Comparison of ENCODE assay signal across 15 cellular contexts in the genomic region with DNA sequence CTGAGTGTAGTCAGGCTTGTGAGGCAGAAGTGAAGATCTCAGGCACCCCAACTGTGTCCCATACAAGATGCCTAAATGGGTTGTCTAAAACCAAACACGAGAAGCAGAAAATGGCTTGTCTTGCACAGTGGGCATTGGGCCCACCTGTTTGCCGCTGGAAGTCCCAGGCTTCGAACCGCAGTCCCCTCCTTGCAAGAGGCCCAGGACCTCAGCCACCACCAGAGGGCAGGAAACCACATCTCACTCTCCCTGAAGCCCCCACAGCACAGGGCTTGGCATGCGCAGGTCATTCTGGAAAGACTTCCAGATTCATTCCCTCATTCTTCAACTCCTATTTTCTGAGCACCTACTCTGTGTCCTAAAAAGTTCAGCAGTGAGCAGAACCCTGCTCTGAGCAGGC.
A peak's percentile ranks its signal among the peaks of the same experiment; 100 is the strongest.
DNase-seq lines count a peak whose midpoint lies in the region; ATAC-seq, FAIRE-seq and TF ChIP-seq lines count a peak whose summit lies in the region.
"Had no signal": no experiment of that assay in that cellular context is flagged by ENCODE, and none has a peak within 500 bp of the region (broad histone marks: within the 10 kb centered on the region; RNA-seq: fewer than 3 reads in every experiment).

No MANE protein-coding gene starts in this region.

- no TSS peak for BruUV-seq in K562 (replicated peaks; lab: Mats Ljungman, UMichigan)

- no peak for TF ChIP-seq EP300 in K562 (IDR thresholded peaks at IDR 0.05; ENCODE audit: low read length)

- WGBS in K562 (ENCODE audit: insufficient coverage, low coverage, missing lambda C conversion rate): 4% methylated on average over 5 of the region's 5 CpGs
- no CpG with 5 or more reads among the region's 5 CpGs for WGBS in mesendoderm (ENCODE audit: extremely low coverage, insufficient coverage, low lambda C conversion rate)

- peak overlapping the region; percentile 64 for H3K18ac ChIP-seq in mesendoderm (ENCODE audit: low read length)

- peak; percentile 70 for DNase-seq in DMS 273 (lab: John Stamatoyannopoulos, UW; ENCODE audit: unreplicated experiment)
- DNase-seq in DMS 273 treated with DMSO at 0.1 percent for 48 hours (lab: John Stamatoyannopoulos, UW): no peak
- peak; percentile 28 for DNase-seq in Jurkat, Clone E6-1 (ENCODE audit: low read depth, low spot score)
- DNase-seq in K562 (ENCODE audit: extremely low read depth in 1 of 4, low spot score in 3 of 4): peak; percentile 15 to 35 (median 23)
- peak; percentile 78 for DNase-seq in mesendoderm
- no peak for DNase-seq in left ventricle myocardium superior
- DNase-seq in stimulated activated CD4-positive, alpha-beta T cell treated with anti-CD3 and anti-CD28 coated beads, Interleukin-2, amount 100 ng/mL, for 24 hours: no peak
- DNase-seq in HK-2 (ENCODE audit: unreplicated experiment): no peak
- DNase-seq: activated T-cell treated with anti-CD3 and anti-CD28 coated beads, Interleukin-2, amount 50 U/mL, for 48 hours; caudate nucleus; foreskin keratinocyte; Peyer's patch; retina; transverse colon had no signal

- H3K79me1 ChIP-seq in mesendoderm (ENCODE audit: low read length): no peaks in the 10 kb centered on the region

- TF ChIP-seq CTCF in K562 (IDR thresholded peaks at IDR 0.05 in 2 of 3, conservative IDR thresholded peaks at IDR 0.05 in 1 of 3; ENCODE audit: insufficient read depth in 2 of 3, low read depth in 1 of 3, low read length in 3 of 3): peak; percentile 31 to 42 (median 40); a peak in 5 of 6 replicates

- H3K4me3 ChIP-seq in Jurkat, Clone E6-1 (ENCODE audit: low read length): no peak overlapping the region
- no peak overlapping the region for H3K4me3 ChIP-seq in K562
- no peak overlapping the region for H3K4me3 ChIP-seq in mesendoderm (ENCODE audit: low read length)
- H3K4me3 ChIP-seq: Peyer's patch, transverse colon had no signal

- H3K4me2 ChIP-seq in K562 (ENCODE audit: insufficient read depth, low read length) (no peak overlapping the region), mesendoderm (ENCODE audit: low read length) (no peak overlapping the region)

- H4K5ac ChIP-seq in mesendoderm (ENCODE audit: low read length): no peak overlapping the region

- no peak overlapping the region for H2AK5ac ChIP-seq in mesendoderm (ENCODE audit: low read length)

- H3K9ac ChIP-seq in K562 (ENCODE audit: insufficient read depth in 1 of 2, low read depth in 2 of 2, low read length in 2 of 2) (no peak overlapping the region), mesendoderm (ENCODE audit: low read length) (no peak overlapping the region)

- no peak overlapping the region for H3K23ac ChIP-seq in mesendoderm (ENCODE audit: low read length)

- no peak overlapping the region for H2AFZ ChIP-seq in K562 (ENCODE audit: low read depth, low read length)

- no peaks in the 10 kb centered on the region for H3K9me1 ChIP-seq in K562 (ENCODE audit: control insufficient read depth, insufficient read depth, low read length)

- in situ Hi-C loops in K562 (cut with MboI): loop anchor here (25.0 kb wide), 1 partner anchor 473 kb away; no protein-coding TSS in a partner anchor

- H3K9me3 ChIP-seq in K562 (replicated peaks; ENCODE audit: control insufficient read depth, insufficient read depth, low read depth, low read length): no peaks in the 10 kb centered on the region
- H3K9me3 ChIP-seq: transverse colon had no signal

- no peak overlapping the region for H2BK15ac ChIP-seq in mesendoderm (replicated peaks; ENCODE audit: low read depth)

- no peak for TF ChIP-seq POLR2A in K562 (conservative IDR thresholded peaks at IDR 0.05)

- H2BK120ac ChIP-seq in mesendoderm (ENCODE audit: low read depth, low read length): no peak overlapping the region

- H3K27ac ChIP-seq in K562 (ENCODE audit: extremely low read depth, low read depth, low read length): no peak overlapping the region
- no peak overlapping the region for H3K27ac ChIP-seq in mesendoderm (ENCODE audit: low read depth, low read length)
- H3K27ac ChIP-seq: foreskin keratinocyte, Peyer's patch, transverse colon had no signal

- no peak for FAIRE-seq in K562 (lab: Jason Lieb, UNC)
- FAIRE-seq: TTC549 had no signal

- POLR2A ChIA-PET in K562 (lab: Yijun Ruan, JAX): no interaction called here

- TF ChIP-seq RAD21 in K562 (CRISPR knock-in tag; conservative IDR thresholded peaks at IDR 0.05 in 1 of 2, IDR thresholded peaks at IDR 0.05 in 1 of 2): peak in 1 of 2 experiments; percentile 33; a peak in 1 of 4 replicates

- no peak overlapping the region for H2BK5ac ChIP-seq in mesendoderm (ENCODE audit: low read length)

- H3K4ac ChIP-seq in mesendoderm (ENCODE audit: low read depth, low read length): no peak overlapping the region

- ATAC-seq in K562: peak; percentile 81
- no peak for ATAC-seq in left ventricle myocardium superior
- ATAC-seq: foreskin keratinocyte had no signal

- CTCF ChIA-PET in K562 (lab: Yijun Ruan, JAX; ENCODE audit: low intra/inter-chr PET ratio): no interaction called here

- H3K27me3 ChIP-seq in K562 (ENCODE audit: control insufficient read depth in 2 of 2, insufficient read depth in 2 of 2, low read length in 2 of 2): no peaks in the 10 kb centered on the region
- no peaks in the 10 kb centered on the region for H3K27me3 ChIP-seq in mesendoderm (ENCODE audit: insufficient read depth, low read length, poor library complexity)
- H3K27me3 ChIP-seq: foreskin keratinocyte, Peyer's patch, transverse colon had no signal

- H4K8ac ChIP-seq in mesendoderm (ENCODE audit: low read depth, low read length): no peak overlapping the region

- no peaks in the 10 kb centered on the region for H4K20me1 ChIP-seq in K562 (replicated peaks; ENCODE audit: control insufficient read depth, insufficient read depth, low read length)

- no peak overlapping the region for H3K56ac ChIP-seq in mesendoderm (ENCODE audit: low read length)

- H3K79me2 ChIP-seq in K562 (ENCODE audit: control insufficient read depth, insufficient read depth, low read length) (no peaks in the 10 kb centered on the region), mesendoderm (ENCODE audit: control insufficient read depth, insufficient read depth, low read length) (no peaks in the 10 kb centered on the region)

- intact Hi-C loops in K562 (cut with micrococcal nuclease) (no loop called here), left ventricle myocardium superior (cut with micrococcal nuclease) (no loop called here)

- H3K4me1 ChIP-seq in K562 (replicated peaks in 1 of 2; ENCODE audit: control insufficient read depth in 2 of 2, insufficient read depth in 2 of 2, low read length in 2 of 2) (no peaks in the 10 kb centered on the region), mesendoderm (ENCODE audit: control insufficient read depth, low read depth, low read length) (no peaks in the 10 kb centered on the region)
- H3K4me1 ChIP-seq: foreskin keratinocyte, Peyer's patch, transverse colon had no signal

- H3K36me3 ChIP-seq in K562 (ENCODE audit: control insufficient read depth, insufficient read depth, low read length) (no peaks in the 10 kb centered on the region), mesendoderm (ENCODE audit: control insufficient read depth, insufficient read depth, low read length) (no peaks in the 10 kb centered on the region)
- H3K36me3 ChIP-seq: Peyer's patch, transverse colon had no signal

TF ChIP-seq in K562, 482 proteins besides CTCF, POLR2A, EP300 and RAD21:
- no peak for TF ChIP-seq ZNF57 (CRISPR knock-in tag; IDR thresholded peaks at IDR 0.05)
- TF ChIP-seq RCOR1 (IDR thresholded peaks at IDR 0.05; ENCODE audit: borderline replicate concordance in 1 of 2, low read depth in 2 of 2, low read length in 2 of 2): no peak
- 0 out of 2 replicates have a peak, but pooled peaks have one; percentile 4 for TF ChIP-seq SMC3 (conservative IDR thresholded peaks at IDR 0.05; ENCODE audit: insufficient read depth, low read depth, low read length)
- TF ChIP-seq NRF1 (conservative IDR thresholded peaks at IDR 0.05 in 1 of 2, IDR thresholded peaks at IDR 0.05 in 1 of 2): peak; percentile 28 to 52; a peak in 3 of 4 replicates
- no peak for TF ChIP-seq ZNF778 (CRISPR knock-in tag; IDR thresholded peaks at IDR 0.05)

Comparison
In these comparisons a context has a peak if more than half of its experiments do, and no peak if none do; other contexts are left out.
1. DNase-seq: peak in DMS 273 (single experiment), Jurkat, Clone E6-1 (single experiment), K562 (4 of 4) and mesendoderm (single experiment); none in DMS 273 treated with DMSO at 0.1 percent for 48 hours (single experiment), left ventricle myocardium superior (single experiment), stimulated activated CD4-positive, alpha-beta T cell treated with anti-CD3 and anti-CD28 coated beads, Interleukin-2, amount 100 ng/mL, for 24 hours (0 of 2) and HK-2 (single experiment).